ENCODE assay signal across 8 cellular contexts in genomic region chr13:112942689-112943308, GRCh38. TPM values are rescaled to one million over a fixed set of nuclear protein-coding genes. Genes with fewer than 3 reads are reported as not detected.
DNase-seq lines count a peak whose midpoint lies in the region; ATAC-seq and TF ChIP-seq lines count a peak whose summit lies in the region.

No MANE protein-coding gene starts in this region.

- H3K79me2 ChIP-seq in DOHH2 (ENCODE audit: control insufficient read depth, low read length) = no peaks in the 10 kb centered on the region
- H3K79me2 ChIP-seq in GM23248 (ENCODE audit: insufficient read depth) = no peaks in the 10 kb centered on the region
- H3K79me2 ChIP-seq in Karpas-422 (ENCODE audit: low read length) = no peaks in the 10 kb centered on the region

- WGBS in GM23248 (ENCODE audit: low coverage in 1 of 2, low lambda C conversion rate in 2 of 2, missing lambda C conversion rate in 2 of 2), 2 experiments = 1 to 6% methylated on average over 11 to 18 of the region's 18 CpGs

- in situ Hi-C loops in GM23248 (cut with MboI) = loop anchor here (25.0 kb wide), 1 partner anchor 445 kb away; no protein-coding TSS in a partner anchor

- H3K27me3 Mint-ChIP-seq in naive thymus-derived CD8-positive, alpha-beta T cell = peaks cover 4 to 47% (median 22%) of the 10 kb centered on the region in 5 donors
- peaks cover 55% of the 10 kb centered on the region for H3K27me3 Mint-ChIP-seq in stimulated activated memory B cell treated with anti-CD40 and anti-IgM and Interleukin-4, amounts not matched to agents 10 μg/mL and 1 μg/mL and 100 μg/mL, for 72 hours

- H2AFZ ChIP-seq in GM23248 = peak overlapping the region; percentile 91
- H2AFZ ChIP-seq in Karpas-422 (ENCODE audit: low read length) = no peak overlapping the region

- H3K4me1 ChIP-seq in DOHH2 (ENCODE audit: control insufficient read depth, low read length) (peaks cover 12% of the 10 kb centered on the region), GM23248 (ENCODE audit: insufficient read depth) (0 out of 2 replicates have a peak, but pooled peaks cover 3% of the 10 kb centered on the region), Karpas-422 (ENCODE audit: low read length) (no peaks in the 10 kb centered on the region)

- H3F3A ChIP-seq in DOHH2 (ENCODE audit: control insufficient read depth, insufficient read depth) (no peaks in the 10 kb centered on the region), GM23248 (ENCODE audit: insufficient read depth) (no peaks in the 10 kb centered on the region)

- H3K9me3 ChIP-seq in DOHH2 (ENCODE audit: control insufficient read depth, insufficient read depth, low read length) (no peaks in the 10 kb centered on the region), GM23248 (ENCODE audit: low read depth) (no peaks in the 10 kb centered on the region), Karpas-422 (ENCODE audit: low read length) (no peaks in the 10 kb centered on the region)

- H3K4me3 ChIP-seq in DOHH2 (ENCODE audit: low read length) (no peak overlapping the region), GM23248 (peak overlapping the region; percentile 69), Karpas-422 (ENCODE audit: low read length) (no peak overlapping the region), fibroblast of pulmonary artery (replicated peaks; ENCODE audit: low read depth, low read length) (peak overlapping the region; percentile 49)

- peaks cover 4 to 18% (median 11%) of the 10 kb centered on the region in 4 donors for H3K4me1 Mint-ChIP-seq in naive thymus-derived CD8-positive, alpha-beta T cell
- peaks cover 16% of the 10 kb centered on the region for H3K4me1 Mint-ChIP-seq in stimulated activated memory B cell treated with anti-CD40 and anti-IgM and Interleukin-4, amounts not matched to agents 10 μg/mL and 1 μg/mL and 100 μg/mL, for 72 hours

- no peaks in the 10 kb centered on the region for H3K9me2 ChIP-seq in DOHH2 (replicated peaks; ENCODE audit: control insufficient read depth, low read length)
- no peaks in the 10 kb centered on the region for H3K9me2 ChIP-seq in GM23248 (ENCODE audit: insufficient read depth)
- no peaks in the 10 kb centered on the region for H3K9me2 ChIP-seq in Karpas-422 (replicated peaks; ENCODE audit: insufficient read depth, low read length)

- no peaks in the 10 kb centered on the region for H3K36me3 ChIP-seq in DOHH2 (ENCODE audit: control insufficient read depth, low read length)
- H3K36me3 ChIP-seq in GM23248 (ENCODE audit: low read depth) = no peaks in the 10 kb centered on the region
- no peaks in the 10 kb centered on the region for H3K36me3 ChIP-seq in Karpas-422 (ENCODE audit: insufficient read depth, low read length)

- peak overlapping the region; percentile 85 to 100 (median 95) for H3K4me3 Mint-ChIP-seq in naive thymus-derived CD8-positive, alpha-beta T cell
- peak overlapping the region; percentile 90 for H3K4me3 Mint-ChIP-seq in stimulated activated memory B cell treated with anti-CD40 and anti-IgM and Interleukin-4, amounts not matched to agents 10 μg/mL and 1 μg/mL and 100 μg/mL, for 72 hours

- DNase-seq in GM23248 (peak; percentile 95), Karpas-422 (peak; percentile 97), RKO (ENCODE audit: low spot score) (peak; percentile 94), fibroblast of pulmonary artery (ENCODE audit: low read depth) (peak; percentile 95)
- peak; percentile 88 to 91 for DNase-seq in activated T-helper 1 cell treated with anti-CD3 and anti-CD28 coated beads, Interleukin-2, amount 50 U/mL, for 16 hours (ENCODE audit: low read depth in 1 of 2, low spot score in 1 of 2)
- DNase-seq in naive thymus-derived CD8-positive, alpha-beta T cell = peak; percentile 91 to 98 (median 92)

- peak overlapping the region in 5 of 10 donors; percentile 51 to 83 (median 79) for H3K27ac Mint-ChIP-seq in naive thymus-derived CD8-positive, alpha-beta T cell
- H3K27ac Mint-ChIP-seq in stimulated activated memory B cell treated with anti-CD40 and anti-IgM and Interleukin-4, amounts not matched to agents 10 μg/mL and 1 μg/mL and 100 μg/mL, for 72 hours = no peak overlapping the region

- H3K27ac ChIP-seq in DOHH2 (ENCODE audit: low read depth, low read length) (no peak overlapping the region), GM23248 (no peak overlapping the region), Karpas-422 (ENCODE audit: low read length) (no peak overlapping the region)

- peak; percentile 96 to 97 for ATAC-seq in naive thymus-derived CD8-positive, alpha-beta T cell
- ATAC-seq in stimulated activated memory B cell treated with anti-CD40 and anti-IgM and Interleukin-4, amounts not matched to agents 10 μg/mL and 1 μg/mL and 100 μg/mL, for 72 hours = peak; percentile 90

- TF ChIP-seq CTCF in DOHH2 (IDR thresholded peaks at IDR 0.05; ENCODE audit: low read depth, low read length, poor library complexity, severe bottlenecking) = peak; percentile 92
- peak; percentile 100 for TF ChIP-seq CTCF in fibroblast of pulmonary artery (IDR thresholded peaks at IDR 0.05; ENCODE audit: low read length, missing control alignments)

- peaks cover 31% of the 10 kb centered on the region for H3K27me3 ChIP-seq in DOHH2 (ENCODE audit: control insufficient read depth, low read length)
- H3K27me3 ChIP-seq in GM23248 (replicated peaks; ENCODE audit: insufficient read depth) = peaks cover 9% of the 10 kb centered on the region
- no peaks in the 10 kb centered on the region for H3K27me3 ChIP-seq in Karpas-422 (ENCODE audit: low read length)

- no peaks in the 10 kb centered on the region for H3K36me3 Mint-ChIP-seq in naive thymus-derived CD8-positive, alpha-beta T cell
- H3K36me3 Mint-ChIP-seq in stimulated activated memory B cell treated with anti-CD40 and anti-IgM and Interleukin-4, amounts not matched to agents 10 μg/mL and 1 μg/mL and 100 μg/mL, for 72 hours = no peaks in the 10 kb centered on the region

- POLR2A ChIA-PET in naive thymus-derived CD8-positive, alpha-beta T cell (lab: Charles Lee) = interaction anchor here (1.0 to 1.2 kb wide), 2 partner anchors 86 to 267 kb away, joined by 4 to 5 read pairs; partner anchors contain the start of gene CUL4A

- H3K4me2 ChIP-seq in DOHH2 (ENCODE audit: low read length) (peak overlapping the region; percentile 5), GM23248 (ENCODE audit: unreplicated experiment) (peak overlapping the region; percentile 57), Karpas-422 (ENCODE audit: low read depth, low read length, poor library complexity, severe bottlenecking) (no peak overlapping the region)

- H3K9ac ChIP-seq in GM23248 (no peak overlapping the region), Karpas-422 (ENCODE audit: low read length) (no peak overlapping the region)

- H4K20me1 ChIP-seq in DOHH2 (ENCODE audit: control insufficient read depth, insufficient read depth, low read depth, low read length) (no peaks in the 10 kb centered on the region), GM23248 (ENCODE audit: insufficient read depth) (no peaks in the 10 kb centered on the region), Karpas-422 (ENCODE audit: insufficient read depth, low read depth, low read length) (0 out of 2 replicates have a peak, but pooled peaks cover 3% of the 10 kb centered on the region)

- H3K9me3 Mint-ChIP-seq in naive thymus-derived CD8-positive, alpha-beta T cell = no peaks in the 10 kb centered on the region
- peaks cover 1% of the 10 kb centered on the region for H3K9me3 Mint-ChIP-seq in stimulated activated memory B cell treated with anti-CD40 and anti-IgM and Interleukin-4, amounts not matched to agents 10 μg/mL and 1 μg/mL and 100 μg/mL, for 72 hours

RNA-seq across cellular contexts. Expression of gene MCF2L, which starts 26.2 kb away (rescaled TPM):
- not detected in 2 replicates for total RNA-seq in GM23248 (2014; rRNA removed; shearing (Covaris generic))
- polyA plus RNA-seq in GM23248 (2016; fragmentation: Nextera tagmentation; extraction: Ambion mirVana) = not detected in 2 replicates
- not detected in 2 replicates for total RNA-seq in Karpas-422 (2014; rRNA removed; shearing (Covaris generic); ENCODE audit: low replicate concordance)
- total RNA-seq in naive thymus-derived CD8-positive, alpha-beta T cell = 10 to 100 TPM; 26.2 to 30.3 TPM
- 1 to 10 TPM in 2 of 3 donors, under 1 TPM in 1; 0.81 to 4.4 (median 2.4) TPM for polyA plus RNA-seq in naive thymus-derived CD8-positive, alpha-beta T cell

Comparison
In these comparisons a context has a peak if more than half of its experiments do, and no peak if none do; other contexts are left out.
1. H3K4me3 ChIP-seq: peak in GM23248 (single experiment) and fibroblast of pulmonary artery (single experiment); none in DOHH2 (single experiment) and Karpas-422 (single experiment).
2. RNA of gene MCF2L, which starts 26.2 kb away (total RNA-seq): 26.2 to 30.3 TPM in naive thymus-derived CD8-positive, alpha-beta T cell; not detected in GM23248 and not detected in Karpas-422; every median in the first group is over 10 times any median in the second.
3. Peak in every context shown above with its lines, with median percentiles within 50 percentile points of each other: DNase-seq.